26 cellular contexts compared by ENCODE assay signal in genomic region chr1:175369696-175370095, GRCh38.
"Had no signal": no experiment of that assay in that cellular context is flagged by ENCODE, and none has a peak within 500 bp of the region (broad histone marks: within the 10 kb centered on the region; RNA-seq: fewer than 3 reads in every experiment).

No MANE protein-coding gene starts in this region.

- H3K9me3 ChIP-seq: esophagus squamous epithelium had no signal

- DNase-seq: activated B cell treated with CpG ODN at 0.5 μM for 24 hours; activated CD4-positive, alpha-beta T cell treated with anti-CD3 and anti-CD28 coated beads for 48 hours; activated CD4-positive, alpha-beta T cell treated with anti-CD3 and anti-CD28 coated beads, Interleukin-2, amount 50 U/mL, for 1 hour; activated CD4-positive, alpha-beta T cell treated with anti-CD3 and anti-CD28 coated beads, Interleukin-2, amount 50 U/mL, for 48 hours; activated CD8-positive, alpha-beta memory T cell treated with anti-CD3 and anti-CD28 coated beads for 24 hours; activated CD8-positive, alpha-beta T cell treated with anti-CD3 and anti-CD28 coated beads for 36 hours; activated effector memory CD4-positive, alpha-beta T cell treated with Interleukin-2 at 50 U/mL for 16 hours; activated gamma-delta T cell treated with Interleukin-2 at 50 U/mL for 16 hours; activated naive CD4-positive, alpha-beta T cell treated with anti-CD3 and anti-CD28 coated beads, Interleukin-2, amount 50 U/mL, for 16 hours; activated naive CD4-positive, alpha-beta T cell treated with Interleukin-2 at 50 U/mL for 16 hours; activated T-cell treated with anti-CD3 and anti-CD28 coated beads, Interleukin-2, amount 50 U/mL, for 4 hours; amniotic stem cell; anterior cingulate cortex; caudate nucleus; cortex of kidney; dermis blood vessel endothelial cell; effector CD4-positive, alpha-beta T cell; effector memory CD8-positive, alpha-beta T cell; esophagus squamous epithelium; foreskin melanocyte; head of caudate nucleus; T-helper 9 cell; WERI-Rb-1 had no signal

- H3K36me3 ChIP-seq: esophagus squamous epithelium, WERI-Rb-1 had no signal

- H3K27ac ChIP-seq: epithelial cell of prostate, esophagus squamous epithelium, WERI-Rb-1 had no signal

- H3K4me3 ChIP-seq: esophagus squamous epithelium had no signal

- H3K4me1 ChIP-seq: esophagus squamous epithelium had no signal

- ATAC-seq: activated CD4-positive, CD25-positive, alpha-beta regulatory T cell treated with anti-CD3 and anti-CD28 coated beads, Interleukin-2, amount 50 U/mL, for 24 hours; activated CD8-positive, alpha-beta T cell treated with anti-CD3 and anti-CD28 coated beads for 36 hours; activated T-cell treated with anti-CD3 and anti-CD28 coated beads, Interleukin-2, amount 50 U/mL, for 4 hours; activated T-helper 17 cell treated with anti-CD3 and anti-CD28 coated beads, Interleukin-2, amount 50 U/mL, for 72 hours; effector memory CD8-positive, alpha-beta T cell had no signal
